Comparison of ENCODE assay signal across 13 cellular contexts in genomic region chr2:56448403-56448998, GRCh38.
DNase-seq lines count a peak whose midpoint lies in the region; ATAC-seq and TF ChIP-seq lines count a peak whose summit lies in the region.
"Had no signal": no experiment of that assay in that cellular context is flagged by ENCODE, and none has a peak within 500 bp of the region (broad histone marks: within the 10 kb centered on the region; RNA-seq: fewer than 3 reads in every experiment).

No MANE protein-coding gene starts in this region.

- H3K27me3 ChIP-seq in PC-3 (ENCODE audit: low read length) (no peaks in the 10 kb centered on the region), neural progenitor cell (no peaks in the 10 kb centered on the region)
- H3K27me3 ChIP-seq: ascending aorta, uterus had no signal

- H3K27ac Mint-ChIP-seq in Calu3 (ENCODE audit: unreplicated experiment): peak overlapping the region; percentile 79
- H3K27ac Mint-ChIP-seq in neural progenitor cell: no peak overlapping the region
- no peak overlapping the region for H3K27ac Mint-ChIP-seq in endothelial cell (ENCODE audit: unreplicated experiment)

- no peak overlapping the region for H3K9ac ChIP-seq in PC-3 (ENCODE audit: low read length)
- H3K9ac ChIP-seq in neural progenitor cell: no peak overlapping the region

- no peaks in the 10 kb centered on the region for H3K9me2 ChIP-seq in PC-3 (replicated peaks; ENCODE audit: low read length)

- H3K4me3 Mint-ChIP-seq in Calu3 (ENCODE audit: low read depth, unreplicated experiment): peak overlapping the region; percentile 68
- H3K4me3 Mint-ChIP-seq in neural progenitor cell: no peak overlapping the region
- H3K4me3 Mint-ChIP-seq in endothelial cell (ENCODE audit: unreplicated experiment): no peak overlapping the region

- DNase-seq in Calu3: peak; percentile 23
- DNase-seq in PC-3: peak; percentile 33
- peak; percentile 1 for DNase-seq in fibroblast of pulmonary artery (ENCODE audit: low read depth)
- DNase-seq in neural progenitor cell (ENCODE audit: low spot score): no peak
- no peak for DNase-seq in endothelial cell (ENCODE audit: low spot score)
- no peak for DNase-seq in activated CD4-positive, alpha-beta T cell treated with anti-CD3 and anti-CD28 coated beads, Interleukin-2, amount 50 U/mL, for 48 hours
- DNase-seq: activated T-cell treated with anti-CD3 and anti-CD28 coated beads, Interleukin-2, amount 50 U/mL, for 48 hours; NCI-H1048 had no signal

- no peaks in the 10 kb centered on the region for H3K27me3 Mint-ChIP-seq in Calu3 (ENCODE audit: unreplicated experiment)
- peaks cover 4% of the 10 kb centered on the region for H3K27me3 Mint-ChIP-seq in neural progenitor cell (ENCODE audit: insufficient read depth, low read depth)
- no peaks in the 10 kb centered on the region for H3K27me3 Mint-ChIP-seq in endothelial cell (ENCODE audit: unreplicated experiment)

- H3K36me3 Mint-ChIP-seq in Calu3 (ENCODE audit: insufficient read depth, unreplicated experiment) (peaks cover 8% of the 10 kb centered on the region), neural progenitor cell (no peaks in the 10 kb centered on the region), endothelial cell (ENCODE audit: low read depth, unreplicated experiment) (no peaks in the 10 kb centered on the region)

- ATAC-seq in PC-3 (peak; percentile 37), GM19023 (IDR thresholded peaks at IDR 0.05; ENCODE audit: unreplicated experiment) (no peak), HG02840 (IDR thresholded peaks at IDR 0.05; ENCODE audit: low FRiP score, unreplicated experiment) (no peak)

- H3K27ac ChIP-seq in PC-3 (ENCODE audit: low read length) (no peak overlapping the region), neural progenitor cell (peak overlapping the region; percentile 52)
- H3K27ac ChIP-seq: ascending aorta, C4-2B had no signal

- H2AFZ ChIP-seq in PC-3 (ENCODE audit: low read length): peak overlapping the region; percentile 26; the same call in 1 of the 2 replicates
- H2AFZ ChIP-seq in neural progenitor cell (replicated peaks): peak overlapping the region; percentile 69

- no peaks in the 10 kb centered on the region for H3F3A ChIP-seq in PC-3 (ENCODE audit: low read length, unreplicated experiment)
- H3F3A ChIP-seq in neural progenitor cell (ENCODE audit: low read depth): peaks cover 12% of the 10 kb centered on the region

- TF ChIP-seq CTCF in Calu3 (IDR thresholded peaks at IDR 0.05; ENCODE audit: unreplicated experiment) (no peak), PC-3 (conservative IDR thresholded peaks at IDR 0.05; ENCODE audit: low read depth, low read length) (no peak), fibroblast of pulmonary artery (IDR thresholded peaks at IDR 0.05; ENCODE audit: low read length, missing control alignments) (no peak), neural progenitor cell (IDR thresholded peaks at IDR 0.05) (no peak), endothelial cell (IDR thresholded peaks at IDR 0.05; ENCODE audit: unreplicated experiment) (no peak)

- H3K9me3 ChIP-seq in PC-3 (ENCODE audit: low read length) (no peaks in the 10 kb centered on the region), neural progenitor cell (ENCODE audit: low read depth) (no peaks in the 10 kb centered on the region)
- H3K9me3 ChIP-seq: uterus had no signal

- H3K4me1 Mint-ChIP-seq in Calu3 (ENCODE audit: low read depth, unreplicated experiment) (peaks cover 61% of the 10 kb centered on the region), neural progenitor cell (peaks cover 3% of the 10 kb centered on the region), endothelial cell (ENCODE audit: unreplicated experiment) (peaks cover 16% of the 10 kb centered on the region)

- POLR2A ChIA-PET in PC-3 (lab: Charles Lee; ENCODE audit: unreplicated experiment): no interaction called here

- CTCF ChIA-PET in Calu3 (lab: Charles Lee) (interaction anchor here (0.5 to 1.1 kb wide), 3 partner anchors 58 to 301 kb away, joined by 3 to 4 read pairs (median 3); no protein-coding TSS in a partner anchor), PC-3 (lab: Charles Lee) (no interaction called here)

- H3K79me2 ChIP-seq in PC-3 (ENCODE audit: low read length) (no peaks in the 10 kb centered on the region), neural progenitor cell (ENCODE audit: low read depth) (no peaks in the 10 kb centered on the region)

- peak overlapping the region; percentile 32; the same call in 1 of the 2 replicates for H3K4me2 ChIP-seq in PC-3 (ENCODE audit: low read length)
- H3K4me2 ChIP-seq in neural progenitor cell: peak overlapping the region; percentile 48

- H3K9me3 Mint-ChIP-seq in Calu3 (ENCODE audit: low read depth, unreplicated experiment): peaks cover 7% of the 10 kb centered on the region
- H3K9me3 Mint-ChIP-seq in neural progenitor cell: no peaks in the 10 kb centered on the region
- no peaks in the 10 kb centered on the region for H3K9me3 Mint-ChIP-seq in endothelial cell (ENCODE audit: unreplicated experiment)

- H3K36me3 ChIP-seq in PC-3 (ENCODE audit: low read depth, low read length) (no peaks in the 10 kb centered on the region), neural progenitor cell (no peaks in the 10 kb centered on the region)
- H3K36me3 ChIP-seq: ascending aorta, uterus had no signal

- H3K4me3 ChIP-seq in PC-3 (ENCODE audit: low read length) (no peak overlapping the region), fibroblast of pulmonary artery (replicated peaks; ENCODE audit: low read depth, low read length) (no peak overlapping the region), neural progenitor cell (no peak overlapping the region)
- H3K4me3 ChIP-seq: ascending aorta, uterus had no signal

- intact Hi-C loops in Calu3 (cut with micrococcal nuclease; ENCODE audit: unreplicated experiment) (loop anchor here (2.0 to 10.0 kb wide), 4 partner anchors 74 to 1066 kb away; no protein-coding TSS in a partner anchor), PC-3 (cut with micrococcal nuclease) (no loop called here)

- no TSS peak for BruUV-seq in Calu3 (replicated peaks; lab: Mats Ljungman, UMichigan)
- no TSS peak for BruUV-seq in PC-3 (replicated peaks; lab: Mats Ljungman, UMichigan)

- H3K4me1 ChIP-seq in PC-3 (ENCODE audit: insufficient read depth, low read length) (peaks cover 13% of the 10 kb centered on the region; the same call in 1 of the 2 replicates), neural progenitor cell (peaks cover 19% of the 10 kb centered on the region)
- H3K4me1 ChIP-seq: ascending aorta, uterus had no signal

- H4K20me1 ChIP-seq in PC-3 (ENCODE audit: low read length): no peaks in the 10 kb centered on the region
- H4K20me1 ChIP-seq in neural progenitor cell (ENCODE audit: low read depth): no peaks in the 10 kb centered on the region

Comparison
In these comparisons a context has a peak if more than half of its experiments do, and no peak if none do; other contexts are left out.
1. DNase-seq: peak in Calu3 (single experiment), PC-3 (single experiment) and fibroblast of pulmonary artery (single experiment); none in neural progenitor cell (single experiment), endothelial cell (single experiment) and activated CD4-positive, alpha-beta T cell treated with anti-CD3 and anti-CD28 coated beads, Interleukin-2, amount 50 U/mL, for 48 hours (0 of 2).